ENCODE assay signal across 29 cellular contexts in the genomic region with DNA sequence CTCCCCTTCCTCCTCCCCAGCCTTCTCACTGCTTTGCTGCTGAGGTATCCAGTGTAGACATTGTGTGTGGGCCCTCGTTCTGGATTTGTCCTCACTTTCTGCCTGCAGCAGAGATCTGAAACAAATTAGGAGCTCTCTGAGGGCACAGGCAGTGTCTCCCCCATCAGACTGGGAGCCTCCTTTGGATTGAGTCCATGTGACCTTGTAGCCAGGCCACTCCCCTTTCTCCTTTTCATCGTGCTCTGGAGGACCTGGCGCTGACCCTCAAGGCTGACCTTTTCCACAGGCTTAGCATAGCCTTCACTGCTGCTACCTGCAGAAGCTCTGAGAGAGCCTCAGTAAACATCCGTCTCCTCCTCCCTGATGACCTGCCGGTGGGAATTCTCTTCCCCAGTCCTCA.
"Had no signal": no experiment of that assay in that cellular context is flagged by ENCODE, and none has a peak within 500 bp of the region (broad histone marks: within the 10 kb centered on the region; RNA-seq: fewer than 3 reads in every experiment).

No MANE protein-coding gene starts in this region.

- H3K27ac ChIP-seq: ascending aorta, body of pancreas, KMS-11, Peyer's patch, RWPE1, SJCRH30 had no signal

- H3K9me3 ChIP-seq: ascending aorta, body of pancreas, Peyer's patch, SJCRH30, SK-N-SH had no signal

- FAIRE-seq: bronchial epithelial cell had no signal

- H3K36me3 Mint-ChIP-seq: activated naive CD4-positive, alpha-beta T cell treated with anti-CD3 and anti-CD28 coated beads, Interleukin-2, amount 50 U/mL, for 72 hours had no signal

- H3K4me3 ChIP-seq: ascending aorta, body of pancreas, Peyer's patch, SJCRH30 had no signal

- H3K9ac ChIP-seq: KMS-11, SK-N-SH had no signal

- DNase-seq: activated CD4-positive, alpha-beta T cell treated with anti-CD3 and anti-CD28 coated beads for 4 hours; activated CD8-positive, alpha-beta memory T cell treated with anti-CD3 and anti-CD28 coated beads, Interleukin-2, amount 50 U/mL, for 4 hours; activated CD8-positive, alpha-beta T cell treated with anti-CD3 and anti-CD28 coated beads for 36 hours; activated effector memory CD4-positive, alpha-beta T cell treated with anti-CD3 and anti-CD28 coated beads, Interleukin-2, amount 50 U/mL, for 16 hours; activated naive CD4-positive, alpha-beta T cell treated with Interleukin-2 at 50 U/mL for 16 hours; activated naive CD8-positive, alpha-beta T cell treated with anti-CD3 and anti-CD28 coated beads, Interleukin-2, amount 50 U/mL, for 24 hours; activated T-cell treated with anti-CD3 and anti-CD28 coated beads, Interleukin-2, amount 50 U/mL, for 1 hour; amniotic stem cell; body of pancreas; central memory CD4-positive, alpha-beta T cell; NCI-H1092; NCI-H1417 treated with DMSO at 0.1 percent for 48 hours; NCI-H1694; NCI-H2029; NCI-H2107; NCI-H2171 treated with DMSO at 0.1 percent for 48 hours; NCI-H510A treated with DMSO at 0.1 percent for 48 hours; NCI-H69; Peyer's patch; Right ventricle myocardium superior; SJCRH30; SK-N-SH; T-helper 1 cell had no signal

- H3K27me3 ChIP-seq: ascending aorta, body of pancreas, Peyer's patch, SJCRH30 had no signal

- H3K4me3 Mint-ChIP-seq: activated CD8-positive, alpha-beta T cell treated with anti-CD3 and anti-CD28 coated beads for 36 hours; activated naive CD8-positive, alpha-beta T cell treated with anti-CD3 and anti-CD28 coated beads, Interleukin-2, amount 50 U/mL, for 24 hours; activated T-helper 1 cell treated with anti-CD3 and anti-CD28 coated beads, Interleukin-12 subunit alpha, Interleukin-12 subunit beta, Interleukin-2, Interleukin-4 antibody, amounts not matched to agents 30 ng/mL and 10 ng/mL and 1 ng/mL, durations not matched to agents 14 hours and 24 hours and 36 hours had no signal

- H3K36me3 ChIP-seq: ascending aorta, Peyer's patch, SJCRH30 had no signal

- H3K27ac Mint-ChIP-seq: activated CD8-positive, alpha-beta T cell treated with anti-CD3 and anti-CD28 coated beads for 36 hours; activated naive CD4-positive, alpha-beta T cell treated with anti-CD3 and anti-CD28 coated beads, Interleukin-2, amount 50 U/mL, for 72 hours; activated naive CD8-positive, alpha-beta T cell treated with anti-CD3 and anti-CD28 coated beads, Interleukin-2, amount 50 U/mL, for 24 hours; activated T-helper 1 cell treated with anti-CD3 and anti-CD28 coated beads, Interleukin-12 subunit alpha, Interleukin-12 subunit beta, Interleukin-2, Interleukin-4 antibody, amounts not matched to agents 30 ng/mL and 10 ng/mL and 1 ng/mL, durations not matched to agents 14 hours and 24 hours and 36 hours had no signal

- H3K27me3 Mint-ChIP-seq: activated CD8-positive, alpha-beta T cell treated with anti-CD3 and anti-CD28 coated beads for 36 hours; activated naive CD8-positive, alpha-beta T cell treated with anti-CD3 and anti-CD28 coated beads, Interleukin-2, amount 50 U/mL, for 24 hours had no signal

- H3K4me1 ChIP-seq: ascending aorta had no signal

- H3K9me3 Mint-ChIP-seq: activated CD8-positive, alpha-beta T cell treated with anti-CD3 and anti-CD28 coated beads for 36 hours; activated naive CD4-positive, alpha-beta T cell treated with anti-CD3 and anti-CD28 coated beads, Interleukin-2, amount 50 U/mL, for 72 hours; activated naive CD8-positive, alpha-beta T cell treated with anti-CD3 and anti-CD28 coated beads, Interleukin-2, amount 50 U/mL, for 24 hours; activated T-helper 1 cell treated with anti-CD3 and anti-CD28 coated beads, Interleukin-12 subunit alpha, Interleukin-12 subunit beta, Interleukin-2, Interleukin-4 antibody, amounts not matched to agents 30 ng/mL and 10 ng/mL and 1 ng/mL, durations not matched to agents 14 hours and 24 hours and 36 hours had no signal
